ENCODE assay signal across 8 cellular contexts in the genomic region with DNA sequence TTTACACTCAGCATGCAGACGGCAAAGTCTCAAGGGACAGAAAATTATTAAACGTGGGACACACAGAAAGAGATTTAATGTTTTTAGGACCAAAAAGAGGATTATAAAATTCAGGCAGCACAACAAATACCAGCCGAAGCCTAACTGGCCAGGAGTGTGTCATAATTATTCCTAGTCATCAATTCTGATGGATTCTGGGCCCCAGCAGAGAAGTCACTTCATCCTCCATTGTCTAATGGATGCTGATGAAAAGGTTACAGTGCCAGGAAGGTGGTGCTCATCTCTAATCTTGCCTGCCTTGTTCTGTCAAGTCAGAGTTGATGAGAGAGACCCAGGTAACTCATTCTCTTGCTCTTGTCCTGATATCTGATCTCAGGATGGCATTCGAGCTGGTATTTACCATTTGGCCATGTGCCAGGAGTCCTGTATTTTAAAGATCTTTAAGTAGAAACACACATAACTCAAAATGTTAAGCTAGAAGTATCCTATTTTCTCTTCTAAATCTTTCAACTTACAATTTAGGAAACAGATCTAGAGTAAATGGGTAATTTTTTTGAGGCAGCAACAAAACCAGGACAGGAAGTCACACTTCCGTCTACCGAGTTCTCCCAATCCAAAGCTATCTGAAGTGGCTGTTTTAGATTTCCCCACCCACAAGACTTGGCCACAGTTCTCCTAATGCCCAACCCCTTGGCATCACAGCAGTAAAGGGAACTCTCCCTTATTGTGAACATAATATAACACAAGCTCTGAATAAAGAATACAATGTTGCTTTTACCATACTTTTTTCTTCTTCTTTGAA. TPM values are rescaled to one million over a fixed set of nuclear protein-coding genes. Genes with fewer than 3 reads are reported as not detected.
DNase-seq lines count a peak whose midpoint lies in the region; ATAC-seq, FAIRE-seq and TF ChIP-seq lines count a peak whose summit lies in the region.

No MANE protein-coding gene starts in this region.

- intact Hi-C loops in CD8-positive, alpha-beta T cell (cut with DNase I, micrococcal nuclease) = no loop called here
- intact Hi-C loops in left lung (cut with DNase I) = no loop called here

- H3K27ac ChIP-seq in CD8-positive, alpha-beta T cell (ENCODE audit: low read depth, low read length) = no peak overlapping the region
- peak overlapping the region; percentile 37 to 47 for H3K27ac ChIP-seq in left lung

- no peak for DNase-seq in CD8-positive, alpha-beta T cell
- DNase-seq in T-cell = peak in 7 of 34 experiments; percentile 3 to 28 (median 19)
- peak in 1 of 2 donors; percentile 46 for DNase-seq in left lung
- DNase-seq in frontal cortex (ENCODE audit: low spot score in 2 of 2) = no peak
- DNase-seq in activated effector memory CD4-positive, alpha-beta T cell treated with anti-CD3 and anti-CD28 coated beads, Interleukin-2, amount 50 U/mL, for 16 hours = no peak

- H3K4me3 Mint-ChIP-seq in CD8-positive, alpha-beta T cell = peak overlapping the region; percentile 33
- H3K4me3 Mint-ChIP-seq in T-cell = peak overlapping the region in 1 of 3 donors; percentile 16

- TF ChIP-seq CTCF in CD8-positive, alpha-beta T cell (IDR thresholded peaks at IDR 0.05) = no peak
- TF ChIP-seq CTCF in left lung (IDR thresholded peaks at IDR 0.05) = no peak

- peaks cover 40% of the 10 kb centered on the region for H3K4me1 Mint-ChIP-seq in CD8-positive, alpha-beta T cell (ENCODE audit: low read depth)
- peaks cover 24 to 43% (median 27%) of the 10 kb centered on the region in 3 donors for H3K4me1 Mint-ChIP-seq in T-cell

- no peak for ATAC-seq in CD8-positive, alpha-beta T cell
- ATAC-seq in HG02759 (IDR thresholded peaks at IDR 0.05; ENCODE audit: unreplicated experiment) (peak; percentile 67), T-cell (replicated peaks in 1 of 4) (peak in 3 of 4 experiments; percentile 36 to 82 (median 50)), left lung (peak; percentile 76), GM19328 (IDR thresholded peaks at IDR 0.05; ENCODE audit: unreplicated experiment) (no peak), HG03159 (IDR thresholded peaks at IDR 0.05; ENCODE audit: unreplicated experiment) (no peak)

- H3K4me3 ChIP-seq in CD8-positive, alpha-beta T cell (ENCODE audit: low read depth, low read length) = no peak overlapping the region
- no peak overlapping the region for H3K4me3 ChIP-seq in left lung

- no peaks in the 10 kb centered on the region for H3K9me3 Mint-ChIP-seq in CD8-positive, alpha-beta T cell
- H3K9me3 Mint-ChIP-seq in T-cell = no peaks in the 10 kb centered on the region

- no peaks in the 10 kb centered on the region for H3K9me3 ChIP-seq in CD8-positive, alpha-beta T cell (ENCODE audit: low read length)
- H3K9me3 ChIP-seq in left lung = no peaks in the 10 kb centered on the region

- FAIRE-seq in frontal cortex (lab: Jason Lieb, UNC) = no peak

- no peaks in the 10 kb centered on the region for H3K27me3 Mint-ChIP-seq in CD8-positive, alpha-beta T cell (ENCODE audit: low read depth)
- H3K27me3 Mint-ChIP-seq in T-cell = no peaks in the 10 kb centered on the region

- H3K36me3 Mint-ChIP-seq in CD8-positive, alpha-beta T cell = no peaks in the 10 kb centered on the region
- no peaks in the 10 kb centered on the region for H3K36me3 Mint-ChIP-seq in T-cell

- no peaks in the 10 kb centered on the region for H3K36me3 ChIP-seq in CD8-positive, alpha-beta T cell (ENCODE audit: insufficient read depth, low read length)
- no peaks in the 10 kb centered on the region for H3K36me3 ChIP-seq in left lung

- H3K27me3 ChIP-seq in CD8-positive, alpha-beta T cell (ENCODE audit: insufficient read depth, low read length) = no peaks in the 10 kb centered on the region
- H3K27me3 ChIP-seq in left lung = no peaks in the 10 kb centered on the region

- H3K4me1 ChIP-seq in CD8-positive, alpha-beta T cell (ENCODE audit: insufficient read depth, low read length) = peaks cover 15% of the 10 kb centered on the region
- peaks cover 6 to 8% of the 10 kb centered on the region in 2 donors for H3K4me1 ChIP-seq in left lung

- POLR2A ChIA-PET in CD8-positive, alpha-beta T cell (lab: Charles Lee) = interaction anchor here (1.0 kb wide), 1 partner anchor 50 kb away, joined by 3 read pairs; the partner anchor contains the start of genes ADAT2 and PEX3
- POLR2A ChIA-PET in T-cell (lab: Charles Lee) = interaction anchor here (0.6 to 1.1 kb wide), 3 partner anchors 8 to 759 kb away, joined by 3 to 4 read pairs (median 3); no protein-coding TSS in a partner anchor

- CTCF ChIA-PET in CD8-positive, alpha-beta T cell (lab: Charles Lee) = interaction anchor here (1.0 to 2.3 kb wide), 2 partner anchors 27 to 1168 kb away, joined by 3 to 8 read pairs; no protein-coding TSS in a partner anchor
- CTCF ChIA-PET in T-cell (lab: Charles Lee) = interaction anchor here in 1 of 2 donors (0.7 to 1.4 kb wide), 3 partner anchors 15 to 328 kb away, joined by 3 to 4 read pairs (median 3); no protein-coding TSS in a partner anchor

- H3K27ac Mint-ChIP-seq in CD8-positive, alpha-beta T cell = peak overlapping the region; percentile 60
- peak overlapping the region; percentile 39 to 53 for H3K27ac Mint-ChIP-seq in T-cell

RNA-seq across cellular contexts. Expression of gene ADAT2, which starts 50.0 kb away (rescaled TPM):
- total RNA-seq in CD8-positive, alpha-beta T cell = 10 to 100 TPM; 18.8 to 19.9 TPM
- total RNA-seq in T-cell (10 to 100 TPM; 15.8 to 22.8 (median 19.3) TPM), left lung (10 to 100 TPM in 1 of 2 donors, 1 to 10 TPM in 1; 8.8 to 10.2 TPM), frontal cortex (4.5 TPM)

RNA-seq across cellular contexts. Expression of gene PEX3, which starts 50.1 kb away (rescaled TPM):
- total RNA-seq in CD8-positive, alpha-beta T cell = 10 to 100 TPM; 10.5 to 11.6 TPM
- 10 to 100 TPM; 12.2 to 19.9 (median 16.9) TPM for total RNA-seq in T-cell
- 10 to 100 TPM; 13.4 to 15.6 TPM for total RNA-seq in left lung
- total RNA-seq in frontal cortex = 33.8 TPM

Comparison
In these comparisons a context has a peak if more than half of its experiments do, and no peak if none do; other contexts are left out.
1. ATAC-seq: peak in HG02759 (single experiment), T-cell (3 of 4) and left lung (single experiment); none in CD8-positive, alpha-beta T cell (single experiment), GM19328 (single experiment) and HG03159 (single experiment).